ENCODE assay signal across 8 cellular contexts in genomic region chr17:62627904-62628603, GRCh38. TPM values are rescaled to one million over a fixed set of nuclear protein-coding genes. Genes with fewer than 3 reads are reported as not detected.
DNase-seq lines count a peak whose midpoint lies in the region; ATAC-seq, FAIRE-seq and TF ChIP-seq lines count a peak whose summit lies in the region.

No MANE protein-coding gene starts in this region.

- H3K36me3 ChIP-seq in neuron (ENCODE audit: insufficient read depth, low read length) (peaks cover 13% of the 10 kb centered on the region), upper lobe of right lung (no peaks in the 10 kb centered on the region)

- peak overlapping the region; percentile 57 for H2AFZ ChIP-seq in neuron (ENCODE audit: low read depth, low read length)

- DNase-seq in D341Med (ENCODE audit: low spot score) (peak; percentile 48), HTR-8/SVneo (ENCODE audit: insufficient read length, low spot score) (peak; percentile 53), fibroblast of the aortic adventitia (ENCODE audit: low read depth) (peak; percentile 82), upper lobe of right lung (peak; percentile 79), hippocampal formation (lab: John Stamatoyannopoulos, UW) (no peak)
- DNase-seq in activated CD8-positive, alpha-beta memory T cell treated with anti-CD3 and anti-CD28 coated beads, Interleukin-2, amount 50 U/mL, for 48 hours = peak; percentile 73

- peaks cover 51% of the 10 kb centered on the region for H3K4me1 ChIP-seq in neuron (ENCODE audit: insufficient read depth, low read length)
- H3K4me1 ChIP-seq in upper lobe of right lung = peaks cover 24% of the 10 kb centered on the region

- H3K4me3 ChIP-seq in fibroblast of the aortic adventitia (ENCODE audit: low read depth, low read length) (peak overlapping the region; percentile 84), neuron (ENCODE audit: low read length) (peak overlapping the region; percentile 75), upper lobe of right lung (peak overlapping the region; percentile 66)

- H3K27ac ChIP-seq in upper lobe of right lung = peak overlapping the region; percentile 91

- no peaks in the 10 kb centered on the region for H3K9me3 ChIP-seq in neuron (ENCODE audit: low read length)
- no peaks in the 10 kb centered on the region for H3K9me3 ChIP-seq in upper lobe of right lung

- intact Hi-C loops in upper lobe of right lung (cut with DNase I) = no loop called here

- peak; percentile 9 for FAIRE-seq in HTR-8/SVneo (lab: Jason Lieb, UNC)

- ATAC-seq in upper lobe of right lung = peak; percentile 39
- ATAC-seq in HG02970 (IDR thresholded peaks at IDR 0.05; ENCODE audit: low FRiP score, unreplicated experiment) = no peak

- H3K27me3 ChIP-seq in neuron (ENCODE audit: insufficient read depth, low read length) = no peaks in the 10 kb centered on the region
- H3K27me3 ChIP-seq in upper lobe of right lung = no peaks in the 10 kb centered on the region

- TF ChIP-seq CTCF in fibroblast of the aortic adventitia (IDR thresholded peaks at IDR 0.05; ENCODE audit: insufficient read depth, low read length) (no peak), upper lobe of right lung (IDR thresholded peaks at IDR 0.05) (no peak)

RNA-seq across cellular contexts. Expression of gene MRC2, which starts 0.6 kb away (rescaled TPM):
- total RNA-seq in fibroblast of the aortic adventitia (ENCODE audit: low replicate concordance) = 170 and 245 TPM in 2 replicates
- 127 TPM for total RNA-seq in upper lobe of right lung

Comparison
In these comparisons a context has a peak if more than half of its experiments do, and no peak if none do; other contexts are left out.
1. DNase-seq: peak in D341Med (single experiment), HTR-8/SVneo (single experiment), activated CD8-positive, alpha-beta memory T cell treated with anti-CD3 and anti-CD28 coated beads, Interleukin-2, amount 50 U/mL, for 48 hours (single experiment), fibroblast of the aortic adventitia (single experiment) and upper lobe of right lung (single experiment); none in hippocampal formation (0 of 2).
2. Peak in every context shown above with its lines, with median percentiles within 50 percentile points of each other: H3K4me3 ChIP-seq.